Comparison of ENCODE assay signal across 1 cellular context in the genomic region with DNA sequence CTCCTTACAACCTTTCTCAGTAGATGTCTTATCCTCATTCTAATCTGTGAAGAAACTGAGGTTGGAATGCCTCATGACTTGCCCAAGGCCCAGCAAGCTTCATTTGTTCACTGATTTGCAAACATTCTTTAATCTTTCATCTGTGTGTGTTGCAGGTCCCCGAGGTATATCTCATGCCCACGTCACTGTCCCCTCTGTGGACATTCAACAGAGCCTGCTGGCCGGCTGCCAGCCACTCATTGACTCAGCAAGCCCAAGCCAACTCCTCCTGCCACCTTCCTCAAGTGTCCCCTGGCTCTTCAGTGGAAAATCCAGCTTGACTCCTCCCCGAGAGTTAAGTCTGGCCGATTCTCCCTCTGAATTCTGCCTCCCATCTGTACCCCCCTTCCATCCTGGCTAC.
A peak's percentile ranks its signal among the peaks of the same experiment; 100 is the strongest.
TF ChIP-seq lines count a peak whose summit lies in the region.

No MANE protein-coding gene starts in this region.

TF ChIP-seq in K562, 482 proteins besides CTCF, POLR2A, EP300 and RAD21 (continued from another document and continues in another):
- no peak for TF ChIP-seq PATZ1 (CRISPR knock-in tag; IDR thresholded peaks at IDR 0.05; ENCODE audit: borderline replicate concordance)
- TF ChIP-seq MCM3 (IDR thresholded peaks at IDR 0.05) = no peak
- TF ChIP-seq ZNF23 (CRISPR knock-in tag; IDR thresholded peaks at IDR 0.05) = no peak
- TF ChIP-seq DNMT1 (IDR thresholded peaks at IDR 0.05) = no peak
- no peak for TF ChIP-seq MBD2 (IDR thresholded peaks at IDR 0.05; ENCODE audit: borderline replicate concordance, low read depth)
- TF ChIP-seq PCBP2 (IDR thresholded peaks at IDR 0.05; ENCODE audit: low read depth, low read length, poor library complexity, severe bottlenecking) = no peak
- no peak for TF ChIP-seq L3MBTL2 (IDR thresholded peaks at IDR 0.05)
- no peak for TF ChIP-seq CBX5 (IDR thresholded peaks at IDR 0.05; ENCODE audit: borderline replicate concordance, low read depth)
- no peak for TF ChIP-seq RREB1 (CRISPR knock-in tag; IDR thresholded peaks at IDR 0.05)
- TF ChIP-seq MYNN (IDR thresholded peaks at IDR 0.05) = no peak
- no peak for TF ChIP-seq MYNN (CRISPR knock-in tag; IDR thresholded peaks at IDR 0.05)
- TF ChIP-seq, protein P1, sequence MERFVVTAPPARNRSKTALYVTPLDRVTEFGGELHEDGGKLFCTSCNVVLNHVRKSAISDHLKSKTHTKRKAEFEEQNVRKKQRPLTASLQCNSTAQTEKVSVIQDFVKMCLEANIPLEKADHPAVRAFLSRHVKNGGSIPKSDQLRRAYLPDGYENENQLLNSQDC (CRISPR knock-in tag; IDR thresholded peaks at IDR 0.05) = no peak
- peak in 1 of 2 experiments; percentile 55; a peak in 1 of 4 replicates for TF ChIP-seq RCOR1 (IDR thresholded peaks at IDR 0.05; ENCODE audit: borderline replicate concordance in 1 of 2, low read depth in 2 of 2, low read length in 2 of 2)
- no peak for TF ChIP-seq ZBTB2 (IDR thresholded peaks at IDR 0.05)
- TF ChIP-seq ARHGAP35 (IDR thresholded peaks at IDR 0.05; ENCODE audit: partially characterized antibody) = no peak
- TF ChIP-seq TEAD2 (tag; IDR thresholded peaks at IDR 0.05) = no peak
- TF ChIP-seq DPF2 (IDR thresholded peaks at IDR 0.05) = no peak; the same call in 1 of the 2 replicates
- TF ChIP-seq STAT5B (CRISPR knock-in tag; IDR thresholded peaks at IDR 0.05) = no peak
- TF ChIP-seq ZNF584 (CRISPR knock-in tag; IDR thresholded peaks at IDR 0.05; ENCODE audit: low read depth) = no peak
- no peak for TF ChIP-seq JUNB (CRISPR knock-in tag; conservative IDR thresholded peaks at IDR 0.05)
- TF ChIP-seq CREB5 (CRISPR knock-in tag; IDR thresholded peaks at IDR 0.05) = no peak
- no peak for TF ChIP-seq POU5F1 (IDR thresholded peaks at IDR 0.05; ENCODE audit: borderline replicate concordance, low read depth, low read length, partially characterized antibody)
- TF ChIP-seq ZNF354B (CRISPR knock-in tag; IDR thresholded peaks at IDR 0.05) = no peak
- peak; percentile 47 for TF ChIP-seq MEIS2 (IDR thresholded peaks at IDR 0.05; ENCODE audit: partially characterized antibody)
- no peak for TF ChIP-seq VEZF1 (CRISPR knock-in tag; IDR thresholded peaks at IDR 0.05)
- TF ChIP-seq NR4A1 (CRISPR knock-in tag; IDR thresholded peaks at IDR 0.05) = no peak
- TF ChIP-seq NR4A1 (tag; IDR thresholded peaks at IDR 0.05) = no peak
- TF ChIP-seq, protein P2, sequence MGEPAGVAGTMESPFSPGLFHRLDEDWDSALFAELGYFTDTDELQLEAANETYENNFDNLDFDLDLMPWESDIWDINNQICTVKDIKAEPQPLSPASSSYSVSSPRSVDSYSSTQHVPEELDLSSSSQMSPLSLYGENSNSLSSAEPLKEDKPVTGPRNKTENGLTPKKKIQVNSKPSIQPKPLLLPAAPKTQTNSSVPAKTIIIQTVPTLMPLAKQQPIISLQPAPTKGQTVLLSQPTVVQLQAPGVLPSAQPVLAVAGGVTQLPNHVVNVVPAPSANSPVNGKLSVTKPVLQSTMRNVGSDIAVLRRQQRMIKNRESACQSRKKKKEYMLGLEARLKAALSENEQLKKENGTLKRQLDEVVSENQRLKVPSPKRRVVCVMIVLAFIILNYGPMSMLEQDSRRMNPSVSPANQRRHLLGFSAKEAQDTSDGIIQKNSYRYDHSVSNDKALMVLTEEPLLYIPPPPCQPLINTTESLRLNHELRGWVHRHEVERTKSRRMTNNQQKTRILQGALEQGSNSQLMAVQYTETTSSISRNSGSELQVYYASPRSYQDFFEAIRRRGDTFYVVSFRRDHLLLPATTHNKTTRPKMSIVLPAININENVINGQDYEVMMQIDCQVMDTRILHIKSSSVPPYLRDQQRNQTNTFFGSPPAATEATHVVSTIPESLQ (CRISPR knock-in tag; IDR thresholded peaks at IDR 0.05) = no peak
- TF ChIP-seq ZNF140 (CRISPR knock-in tag; IDR thresholded peaks at IDR 0.05) = no peak
- no peak for TF ChIP-seq SNAPC5 (CRISPR knock-in tag; IDR thresholded peaks at IDR 0.05)
- TF ChIP-seq PREB (CRISPR knock-in tag; IDR thresholded peaks at IDR 0.05) = no peak
- TF ChIP-seq, protein P3, sequence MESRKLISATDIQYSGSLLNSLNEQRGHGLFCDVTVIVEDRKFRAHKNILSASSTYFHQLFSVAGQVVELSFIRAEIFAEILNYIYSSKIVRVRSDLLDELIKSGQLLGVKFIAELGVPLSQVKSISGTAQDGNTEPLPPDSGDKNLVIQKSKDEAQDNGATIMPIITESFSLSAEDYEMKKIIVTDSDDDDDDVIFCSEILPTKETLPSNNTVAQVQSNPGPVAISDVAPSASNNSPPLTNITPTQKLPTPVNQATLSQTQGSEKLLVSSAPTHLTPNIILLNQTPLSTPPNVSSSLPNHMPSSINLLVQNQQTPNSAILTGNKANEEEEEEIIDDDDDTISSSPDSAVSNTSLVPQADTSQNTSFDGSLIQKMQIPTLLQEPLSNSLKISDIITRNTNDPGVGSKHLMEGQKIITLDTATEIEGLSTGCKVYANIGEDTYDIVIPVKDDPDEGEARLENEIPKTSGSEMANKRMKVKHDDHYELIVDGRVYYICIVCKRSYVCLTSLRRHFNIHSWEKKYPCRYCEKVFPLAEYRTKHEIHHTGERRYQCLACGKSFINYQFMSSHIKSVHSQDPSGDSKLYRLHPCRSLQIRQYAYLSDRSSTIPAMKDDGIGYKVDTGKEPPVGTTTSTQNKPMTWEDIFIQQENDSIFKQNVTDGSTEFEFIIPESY (CRISPR knock-in tag; IDR thresholded peaks at IDR 0.05) = no peak
- no peak for TF ChIP-seq TCFL5 (CRISPR knock-in tag; conservative IDR thresholded peaks at IDR 0.05)
- no peak for TF ChIP-seq THRA (IDR thresholded peaks at IDR 0.05)
- no peak for TF ChIP-seq ZNF3 (CRISPR knock-in tag; IDR thresholded peaks at IDR 0.05)
- no peak for TF ChIP-seq PTBP1 (IDR thresholded peaks at IDR 0.05; ENCODE audit: low read depth, low read length)
- no peak for TF ChIP-seq PML (IDR thresholded peaks at IDR 0.05; ENCODE audit: low read length)
- no peak for TF ChIP-seq E2F3 (CRISPR knock-in tag; IDR thresholded peaks at IDR 0.05)
- TF ChIP-seq, protein P4, sequence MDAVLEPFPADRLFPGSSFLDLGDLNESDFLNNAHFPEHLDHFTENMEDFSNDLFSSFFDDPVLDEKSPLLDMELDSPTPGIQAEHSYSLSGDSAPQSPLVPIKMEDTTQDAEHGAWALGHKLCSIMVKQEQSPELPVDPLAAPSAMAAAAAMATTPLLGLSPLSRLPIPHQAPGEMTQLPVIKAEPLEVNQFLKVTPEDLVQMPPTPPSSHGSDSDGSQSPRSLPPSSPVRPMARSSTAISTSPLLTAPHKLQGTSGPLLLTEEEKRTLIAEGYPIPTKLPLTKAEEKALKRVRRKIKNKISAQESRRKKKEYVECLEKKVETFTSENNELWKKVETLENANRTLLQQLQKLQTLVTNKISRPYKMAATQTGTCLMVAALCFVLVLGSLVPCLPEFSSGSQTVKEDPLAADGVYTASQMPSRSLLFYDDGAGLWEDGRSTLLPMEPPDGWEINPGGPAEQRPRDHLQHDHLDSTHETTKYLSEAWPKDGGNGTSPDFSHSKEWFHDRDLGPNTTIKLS (IDR thresholded peaks at IDR 0.05; ENCODE audit: borderline replicate concordance, low read depth) = no peak
